In the genomic region with DNA sequence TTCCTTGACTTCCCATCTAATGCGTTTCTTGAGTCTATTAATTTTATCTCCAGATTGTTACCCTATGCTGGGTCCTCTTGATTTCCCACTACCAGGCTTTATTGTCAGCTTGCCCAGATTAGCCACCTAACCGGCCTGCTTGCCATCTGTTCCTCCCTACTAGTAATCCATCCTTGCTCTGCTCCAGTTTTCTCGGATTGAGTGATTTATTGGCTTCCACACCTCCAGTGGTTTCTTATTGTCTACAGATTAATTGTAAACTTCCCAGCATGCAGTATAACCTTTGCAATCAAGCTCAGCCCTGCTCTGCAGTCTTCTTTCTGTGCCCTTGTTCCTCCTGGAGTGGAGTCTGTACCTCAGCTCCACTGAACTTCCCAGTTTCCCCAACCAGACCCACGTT, we compare ENCODE assay signal across 1 cellular context.
TF ChIP-seq lines count a peak whose summit lies in the region.

No MANE protein-coding gene starts in this region.

TF ChIP-seq in WTC11, 78 proteins besides CTCF, POLR2A, EP300 and RAD21 (continued from another document):
- TF ChIP-seq, protein P1, sequence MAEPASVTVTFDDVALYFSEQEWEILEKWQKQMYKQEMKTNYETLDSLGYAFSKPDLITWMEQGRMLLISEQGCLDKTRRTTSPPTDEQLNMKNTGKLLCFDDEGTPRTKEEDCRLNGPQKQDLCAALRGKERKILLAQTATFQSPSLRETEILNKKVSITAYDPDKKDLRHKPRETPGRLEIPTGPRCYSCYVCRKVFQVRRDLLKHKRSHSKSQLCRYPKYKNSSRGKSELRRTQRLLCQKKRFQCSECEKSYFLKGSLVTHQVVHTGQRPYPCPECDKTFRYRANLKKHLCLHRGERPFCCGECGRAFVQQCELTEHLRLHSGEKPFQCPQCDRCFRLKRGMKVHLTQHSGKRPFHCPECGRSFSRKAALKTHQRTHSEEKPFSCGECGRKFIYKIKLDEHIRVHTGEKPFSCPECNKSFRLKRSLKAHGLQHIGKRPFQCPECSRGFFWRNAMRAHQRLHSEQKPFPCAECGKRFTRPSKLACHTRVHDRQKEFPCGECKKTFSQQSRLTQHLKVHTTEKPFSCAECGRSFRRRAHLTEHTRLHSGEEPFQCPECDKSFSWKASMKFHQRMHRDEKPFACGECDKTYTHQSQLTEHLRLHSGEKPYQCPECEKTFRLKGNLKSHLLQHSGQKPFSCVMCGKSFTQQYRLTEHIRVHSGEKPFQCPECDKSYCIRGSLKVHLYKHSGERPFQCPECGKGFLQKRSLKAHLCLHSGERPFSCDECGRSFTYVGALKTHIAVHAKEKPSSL (CRISPR knock-in tag; conservative IDR thresholded peaks at IDR 0.05), result no peak
- TF ChIP-seq, protein P2, sequence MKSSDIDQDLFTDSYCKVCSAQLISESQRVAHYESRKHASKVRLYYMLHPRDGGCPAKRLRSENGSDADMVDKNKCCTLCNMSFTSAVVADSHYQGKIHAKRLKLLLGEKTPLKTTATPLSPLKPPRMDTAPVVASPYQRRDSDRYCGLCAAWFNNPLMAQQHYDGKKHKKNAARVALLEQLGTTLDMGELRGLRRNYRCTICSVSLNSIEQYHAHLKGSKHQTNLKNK (CRISPR knock-in tag; IDR thresholded peaks at IDR 0.05), result no peak
- TF ChIP-seq TEAD4 (CRISPR knock-in tag; IDR thresholded peaks at IDR 0.05) (no peak), HMGA2 (CRISPR knock-in tag; IDR thresholded peaks at IDR 0.05) (no peak), TP53 (CRISPR knock-in tag; IDR thresholded peaks at IDR 0.05) (no peak), SP1 (CRISPR knock-in tag; conservative IDR thresholded peaks at IDR 0.05) (no peak), ZNF396 (CRISPR knock-in tag; IDR thresholded peaks at IDR 0.05; ENCODE audit: borderline replicate concordance) (no peak), IRF2 (CRISPR knock-in tag; IDR thresholded peaks at IDR 0.05; ENCODE audit: borderline replicate concordance, low read depth) (no peak)
- TF ChIP-seq, protein P3, sequence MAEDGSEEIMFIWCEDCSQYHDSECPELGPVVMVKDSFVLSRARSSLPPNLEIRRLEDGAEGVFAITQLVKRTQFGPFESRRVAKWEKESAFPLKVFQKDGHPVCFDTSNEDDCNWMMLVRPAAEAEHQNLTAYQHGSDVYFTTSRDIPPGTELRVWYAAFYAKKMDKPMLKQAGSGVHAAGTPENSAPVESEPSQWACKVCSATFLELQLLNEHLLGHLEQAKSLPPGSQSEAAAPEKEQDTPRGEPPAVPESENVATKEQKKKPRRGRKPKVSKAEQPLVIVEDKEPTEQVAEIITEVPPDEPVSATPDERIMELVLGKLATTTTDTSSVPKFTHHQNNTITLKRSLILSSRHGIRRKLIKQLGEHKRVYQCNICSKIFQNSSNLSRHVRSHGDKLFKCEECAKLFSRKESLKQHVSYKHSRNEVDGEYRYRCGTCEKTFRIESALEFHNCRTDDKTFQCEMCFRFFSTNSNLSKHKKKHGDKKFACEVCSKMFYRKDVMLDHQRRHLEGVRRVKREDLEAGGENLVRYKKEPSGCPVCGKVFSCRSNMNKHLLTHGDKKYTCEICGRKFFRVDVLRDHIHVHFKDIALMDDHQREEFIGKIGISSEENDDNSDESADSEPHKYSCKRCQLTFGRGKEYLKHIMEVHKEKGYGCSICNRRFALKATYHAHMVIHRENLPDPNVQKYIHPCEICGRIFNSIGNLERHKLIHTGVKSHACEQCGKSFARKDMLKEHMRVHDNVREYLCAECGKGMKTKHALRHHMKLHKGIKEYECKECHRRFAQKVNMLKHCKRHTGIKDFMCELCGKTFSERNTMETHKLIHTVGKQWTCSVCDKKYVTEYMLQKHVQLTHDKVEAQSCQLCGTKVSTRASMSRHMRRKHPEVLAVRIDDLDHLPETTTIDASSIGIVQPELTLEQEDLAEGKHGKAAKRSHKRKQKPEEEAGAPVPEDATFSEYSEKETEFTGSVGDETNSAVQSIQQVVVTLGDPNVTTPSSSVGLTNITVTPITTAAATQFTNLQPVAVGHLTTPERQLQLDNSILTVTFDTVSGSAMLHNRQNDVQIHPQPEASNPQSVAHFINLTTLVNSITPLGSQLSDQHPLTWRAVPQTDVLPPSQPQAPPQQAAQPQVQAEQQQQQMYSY (CRISPR knock-in tag; IDR thresholded peaks at IDR 0.05), result no peak
